In genomic region chr5:163379298-163380155, GRCh38 we compare ENCODE assay signal across 8 cellular contexts. TPM values are rescaled to one million over a fixed set of nuclear protein-coding genes. Genes with fewer than 3 reads are reported as not detected.
A peak's percentile ranks its signal among the peaks of the same experiment; 100 is the strongest.
DNase-seq lines count a peak whose midpoint lies in the region; ATAC-seq and TF ChIP-seq lines count a peak whose summit lies in the region.
"Had no signal": no experiment of that assay in that cellular context is flagged by ENCODE, and none has a peak within 500 bp of the region (broad histone marks: within the 10 kb centered on the region; RNA-seq: fewer than 3 reads in every experiment).

No MANE protein-coding gene starts in this region.

- H4K20me1 ChIP-seq in HCT116 (ENCODE audit: insufficient read depth): no peaks in the 10 kb centered on the region

- no TSS peak for BruUV-seq in HCT116 (replicated peaks; lab: Mats Ljungman, UMichigan)

- H2AFZ ChIP-seq in HCT116 (ENCODE audit: low read depth, low read length, poor library complexity, severe bottlenecking): no peak overlapping the region

- peak overlapping the region; percentile 17; the same call in 1 of the 2 replicates for H3K27ac ChIP-seq in HCT116 (ENCODE audit: low read depth, low read length)
- H3K27ac ChIP-seq in RWPE1: peak overlapping the region; percentile 56

- no peak for TF ChIP-seq RAD21 in HCT116 (IDR thresholded peaks at IDR 0.05; ENCODE audit: low read depth)

- ATAC-seq in HCT116 (peak; percentile 90), GM18909 (IDR thresholded peaks at IDR 0.05; ENCODE audit: poor library complexity, unreplicated experiment) (no peak)

- no peaks in the 10 kb centered on the region for H3K36me3 ChIP-seq in HCT116 (ENCODE audit: control insufficient read depth in 1 of 2, insufficient read depth in 2 of 2, low read length in 2 of 2)

- no peaks in the 10 kb centered on the region for H3K79me2 ChIP-seq in HCT116 (ENCODE audit: insufficient read depth, low read length)

- CTCF ChIA-PET in HCT116 (lab: Charles Lee) (no interaction called here), RWPE1 (lab: Yijun Ruan, JAX) (interaction anchor here (0.6 kb wide), 1 partner anchor 32 kb away, joined by 5 read pairs; no protein-coding TSS in a partner anchor)

- TF ChIP-seq CTCF in HCT116 (IDR thresholded peaks at IDR 0.05 in 2 of 3, conservative IDR thresholded peaks at IDR 0.05 in 1 of 3; ENCODE audit: borderline replicate concordance in 1 of 3, insufficient read depth in 1 of 3, low read depth in 2 of 3, low read length in 2 of 3) (no peak), RWPE1 (conservative IDR thresholded peaks at IDR 0.05; ENCODE audit: low read depth) (no peak), fibroblast of villous mesenchyme (IDR thresholded peaks at IDR 0.05; ENCODE audit: insufficient read depth, low read depth, low read length) (no peak)

- H3K4me2 ChIP-seq in HCT116 (ENCODE audit: low read length): peak overlapping the region; percentile 63

- peak overlapping the region in 1 of 2 experiments; percentile 29; a peak in 2 of 4 replicates for H3K4me3 ChIP-seq in HCT116 (replicated peaks in 1 of 2; ENCODE audit: low read depth in 1 of 2, low read length in 2 of 2)
- H3K4me3 ChIP-seq in fibroblast of villous mesenchyme (ENCODE audit: low read depth, low read length): no peak overlapping the region

- POLR2A ChIA-PET in HCT116 (lab: Charles Lee) (no interaction called here), RWPE1 (lab: Yijun Ruan, JAX; ENCODE audit: low non-redundant PET) (no interaction called here)

- intact Hi-C loops in HCT116 (cut with micrococcal nuclease): no loop called here

- peaks cover 11 to 16% of the 10 kb centered on the region in 2 experiments; a peak in 3 of 4 replicates for H3K4me1 ChIP-seq in HCT116 (ENCODE audit: control insufficient read depth in 1 of 2, insufficient read depth in 2 of 2, low read length in 2 of 2)

- no peaks in the 10 kb centered on the region for H3K9me3 ChIP-seq in HCT116 (ENCODE audit: control insufficient read depth in 1 of 2, insufficient read depth in 1 of 2, low read depth in 1 of 2, low read length in 2 of 2)

- DNase-seq in HCT116 (ENCODE audit: low read depth, low spot score) (peak; percentile 75), RWPE1 (ENCODE audit: low spot score) (peak; percentile 86), fibroblast of villous mesenchyme (ENCODE audit: low read depth) (peak; percentile 62), stromal cell of bone marrow (ENCODE audit: low read depth) (peak; percentile 81)
- no peak for DNase-seq in stimulated activated CD4-positive, alpha-beta T cell treated with anti-CD3 and anti-CD28 coated beads, Interleukin-4, amount 100 ng/mL, for 24 hours
- DNase-seq in stimulated activated CD4-positive, alpha-beta T cell treated with anti-CD3 and anti-CD28 coated beads, Interleukin-2, amount 100 ng/mL, for 48 hours: no peak
- DNase-seq: activated CD4-positive, alpha-beta memory T cell treated with anti-CD3 and anti-CD28 coated beads for 36 hours had no signal

- no peak overlapping the region for H3K9ac ChIP-seq in HCT116 (ENCODE audit: low read length)

- no peaks in the 10 kb centered on the region for H3K9me2 ChIP-seq in HCT116 (ENCODE audit: insufficient read depth)

- H3K27me3 ChIP-seq in HCT116 (ENCODE audit: insufficient read depth, low read length): no peaks in the 10 kb centered on the region

- TF ChIP-seq POLR2A in HCT116 (IDR thresholded peaks at IDR 0.05; ENCODE audit: borderline replicate concordance, extremely low read depth, insufficient read depth, insufficient read length): no peak

- RAD21 ChIA-PET in HCT116 (lab: Charles Lee; ENCODE audit: low non-redundant PET in 1 of 2, low total read pairs in 2 of 2, uncharacterized antibody in 2 of 2, unreplicated experiment in 2 of 2): no interaction called here

TF ChIP-seq in HCT116, 20 proteins besides CTCF, POLR2A, EP300 and RAD21:
- TF ChIP-seq ZFX (IDR thresholded peaks at IDR 0.05) (no peak), CEBPB (IDR thresholded peaks at IDR 0.05; ENCODE audit: low read depth) (peak; percentile 91), TCF7L2 (IDR thresholded peaks at IDR 0.05; ENCODE audit: borderline replicate concordance, extremely low read depth, insufficient read depth, insufficient read length) (peak; percentile 67), EZH2phosphoT487 (IDR thresholded peaks at IDR 0.05; ENCODE audit: borderline replicate concordance) (no peak), ZBTB33 (IDR thresholded peaks at IDR 0.05; ENCODE audit: extremely low read depth, insufficient replicate concordance, low read length) (no peak), EGR1 (IDR thresholded peaks at IDR 0.05; ENCODE audit: low read depth) (no peak), EZH2 (IDR thresholded peaks at IDR 0.05) (no peak), ZNF274 (IDR thresholded peaks at IDR 0.05; ENCODE audit: low read depth, low read length) (no peak), YY1 (IDR thresholded peaks at IDR 0.05; ENCODE audit: extremely low read depth, insufficient replicate concordance, low read depth, low read length) (no peak), ATF3 (IDR thresholded peaks at IDR 0.05) (no peak), POLR2AphosphoS5 (IDR thresholded peaks at IDR 0.05; ENCODE audit: low read depth, low read length) (peak; percentile 33; the same call in 1 of the 2 replicates), JUND (IDR thresholded peaks at IDR 0.05) (peak; percentile 89), SP1 (IDR thresholded peaks at IDR 0.05; ENCODE audit: low read depth) (peak; percentile 76), CBX3 (IDR thresholded peaks at IDR 0.05; ENCODE audit: low read depth) (peak; percentile 55; the same call in 1 of the 2 replicates), SIN3A (IDR thresholded peaks at IDR 0.05; ENCODE audit: low read depth) (no peak), FOSL1 (IDR thresholded peaks at IDR 0.05; ENCODE audit: low read depth) (peak; percentile 98), REST (IDR thresholded peaks at IDR 0.05; ENCODE audit: low read depth) (no peak), SRF (IDR thresholded peaks at IDR 0.05; ENCODE audit: low read depth) (no peak; the same call in 1 of the 2 replicates), MAX (IDR thresholded peaks at IDR 0.05) (no peak), ELF1 (IDR thresholded peaks at IDR 0.05; ENCODE audit: borderline replicate concordance, low read depth) (no peak)

RNA-seq across cellular contexts. Expression of gene CCNG1, which starts 57.9 kb away (rescaled TPM):
- total RNA-seq in HCT116 (2021; ENCODE audit: unreplicated experiment): 176 TPM
- 91.8 and 94.8 TPM in 2 replicates for polyA plus RNA-seq in HCT116 (2012)
- total RNA-seq in fibroblast of villous mesenchyme: 228 and 319 TPM in 2 replicates

Comparison
In these comparisons a context has a peak if more than half of its experiments do, and no peak if none do; other contexts are left out.
1. DNase-seq: peak in HCT116 (single experiment), RWPE1 (single experiment), fibroblast of villous mesenchyme (single experiment) and stromal cell of bone marrow (single experiment); none in stimulated activated CD4-positive, alpha-beta T cell treated with anti-CD3 and anti-CD28 coated beads, Interleukin-4, amount 100 ng/mL, for 24 hours (single experiment) and stimulated activated CD4-positive, alpha-beta T cell treated with anti-CD3 and anti-CD28 coated beads, Interleukin-2, amount 100 ng/mL, for 48 hours (0 of 2).